Comparison of ENCODE assay signal across 8 cellular contexts in genomic region chr15:101489236-101489632, GRCh38. TPM values are rescaled to one million over a fixed set of nuclear protein-coding genes. Genes with fewer than 3 reads are reported as not detected.
A peak's percentile ranks its signal among the peaks of the same experiment; 100 is the strongest.
DNase-seq lines count a peak whose midpoint lies in the region; ATAC-seq and TF ChIP-seq lines count a peak whose summit lies in the region.

No MANE protein-coding gene starts in this region.

- in situ Hi-C loops in brain microvascular endothelial cell (cut with HindIII; ENCODE audit: low pct_ligation_motif_present, low sequenced_read_pairs): no loop called here

- TF ChIP-seq CTCF in heart left ventricle (IDR thresholded peaks at IDR 0.05) (peak in 2 of 12 donors; percentile 12 to 16), suprapubic skin (IDR thresholded peaks at IDR 0.05) (no peak), brain microvascular endothelial cell (IDR thresholded peaks at IDR 0.05; ENCODE audit: low read depth, low read length, missing control alignments) (no peak)

- 0 to 1% (median 0%) methylated on average over 7 to 70 of the region's 70 CpGs for WGBS in heart left ventricle, 4 donors
- WGBS in suprapubic skin: 0% methylated on average over 2 of the region's 70 CpGs

- H3K27ac ChIP-seq in heart left ventricle (peak overlapping the region in 2 of 12 donors; percentile 9 to 47), suprapubic skin (no peak overlapping the region), brain microvascular endothelial cell (no peak overlapping the region)

- peaks cover 0 to 39% (median 0%) of the 10 kb centered on the region in 9 donors for H3K27me3 ChIP-seq in heart left ventricle
- H3K27me3 ChIP-seq in suprapubic skin: peaks cover 35% of the 10 kb centered on the region
- H3K27me3 ChIP-seq in brain microvascular endothelial cell (replicated peaks): peaks cover 11% of the 10 kb centered on the region

- DNase-seq in activated CD8-positive, alpha-beta memory T cell treated with anti-CD3 and anti-CD28 coated beads for 24 hours: peak; percentile 59
- DNase-seq in activated CD8-positive, alpha-beta memory T cell treated with anti-CD3 and anti-CD28 coated beads, Interleukin-2, amount 50 U/mL, for 48 hours: no peak
- DNase-seq in RPMI8226 (peak; percentile 82), heart left ventricle (peak in 3 of 5 donors; percentile 59 to 75 (median 69)), suprapubic skin (ENCODE audit: low spot score in 2 of 2) (no peak), brain microvascular endothelial cell (no peak)

- ATAC-seq in heart left ventricle (peak in 3 of 4 donors; percentile 53 to 58 (median 56)), GM18909 (IDR thresholded peaks at IDR 0.05; ENCODE audit: poor library complexity, unreplicated experiment) (no peak), HG02588 (IDR thresholded peaks at IDR 0.05; ENCODE audit: unreplicated experiment) (no peak)

- no peak for TF ChIP-seq EP300 in suprapubic skin (IDR thresholded peaks at IDR 0.05)

- H3K4me3 ChIP-seq in heart left ventricle: peak overlapping the region in 8 of 12 donors; percentile 40 to 67 (median 53)
- H3K4me3 ChIP-seq in suprapubic skin: peak overlapping the region; percentile 49
- no peak overlapping the region for H3K4me3 ChIP-seq in brain microvascular endothelial cell (ENCODE audit: low read depth, low read length)

- H3K4me1 ChIP-seq in heart left ventricle (peaks cover 0 to 20% (median 3%) of the 10 kb centered on the region in 12 donors), suprapubic skin (peaks cover 12% of the 10 kb centered on the region)

- TF ChIP-seq POLR2A in heart left ventricle (IDR thresholded peaks at IDR 0.05): no peak
- TF ChIP-seq POLR2A in suprapubic skin (IDR thresholded peaks at IDR 0.05): no peak

- H3K36me3 ChIP-seq in heart left ventricle (no peaks in the 10 kb centered on the region), suprapubic skin (no peaks in the 10 kb centered on the region), brain microvascular endothelial cell (replicated peaks) (no peaks in the 10 kb centered on the region)

- intact Hi-C loops in heart left ventricle (cut with DNase I): loop anchor here in 3 of 10 donors (5.0 to 10.0 kb wide), 3 partner anchors 42 to 127 kb away; no protein-coding TSS in a partner anchor

- no peaks in the 10 kb centered on the region for H3K9me3 ChIP-seq in heart left ventricle
- H3K9me3 ChIP-seq in suprapubic skin: no peaks in the 10 kb centered on the region

RNA-seq across cellular contexts. Expression of gene PCSK6, which starts 0.3 kb away (rescaled TPM):
- total RNA-seq in heart left ventricle (10 to 100 TPM in 8 of 9 donors, 1 to 10 TPM in 1; 7.3 to 41.7 (median 23.5) TPM), suprapubic skin (10 to 100 TPM; 12.9 to 31.5 (median 23.7) TPM)
- 1 to 10 TPM; 7.4 TPM for polyA plus RNA-seq in heart left ventricle

Comparison
In these comparisons a context has a peak if more than half of its experiments do, and no peak if none do; other contexts are left out.
1. DNase-seq: peak in activated CD8-positive, alpha-beta memory T cell treated with anti-CD3 and anti-CD28 coated beads for 24 hours (single experiment), RPMI8226 (single experiment) and heart left ventricle (3 of 5); none in activated CD8-positive, alpha-beta memory T cell treated with anti-CD3 and anti-CD28 coated beads, Interleukin-2, amount 50 U/mL, for 48 hours (single experiment), suprapubic skin (0 of 2) and brain microvascular endothelial cell (single experiment).
2. ATAC-seq: peak in heart left ventricle (3 of 4); none in GM18909 (single experiment) and HG02588 (single experiment).